ENCODE assay signal across 13 cellular contexts in genomic region chr11:20610825-20611224, GRCh38. TPM values are rescaled to one million over a fixed set of nuclear protein-coding genes. Genes with fewer than 3 reads are reported as not detected.
"Had no signal": no experiment of that assay in that cellular context is flagged by ENCODE, and none has a peak within 500 bp of the region (broad histone marks: within the 10 kb centered on the region; RNA-seq: fewer than 3 reads in every experiment).

No MANE protein-coding gene starts in this region.

- H3K4me1 ChIP-seq: vagina had no signal

- H3K27me3 ChIP-seq: vagina had no signal

- DNase-seq: activated gamma-delta T cell had no signal

- H3K27ac ChIP-seq: dorsolateral prefrontal cortex, heart right ventricle, left lung, sigmoid colon, stomach, vagina, VCaP had no signal

- H3K36me3 ChIP-seq: heart right ventricle, left lung, sigmoid colon, stomach, vagina had no signal

- H3K4me3 ChIP-seq: left lung, sigmoid colon, stomach, vagina had no signal

- H3K9me3 ChIP-seq: heart right ventricle, left lung, sigmoid colon, stomach, vagina had no signal

RNA-seq across cellular contexts. Expression of gene SLC6A5, which starts 11.4 kb away (rescaled TPM):
- total RNA-seq: activated T-cell treated with anti-CD3 and anti-CD28 coated beads, Interleukin-2, amount 50 U/mL, for 72 hours; heart right ventricle; kidney epithelial cell; left lung; lung microvascular endothelial cell; renal cortical epithelial cell; sigmoid colon; stomach; vagina had no signal
- polyA plus RNA-seq: adipose tissue, heart right ventricle, stomach had no signal

RNA-seq across cellular contexts. Expression of gene NELL1, which starts 58.6 kb away (rescaled TPM):
- total RNA-seq: activated T-cell treated with anti-CD3 and anti-CD28 coated beads, Interleukin-2, amount 50 U/mL, for 72 hours; heart right ventricle; left lung; lung microvascular endothelial cell; renal cortical epithelial cell had no signal
- polyA plus RNA-seq: heart right ventricle had no signal
